In the genomic region with DNA sequence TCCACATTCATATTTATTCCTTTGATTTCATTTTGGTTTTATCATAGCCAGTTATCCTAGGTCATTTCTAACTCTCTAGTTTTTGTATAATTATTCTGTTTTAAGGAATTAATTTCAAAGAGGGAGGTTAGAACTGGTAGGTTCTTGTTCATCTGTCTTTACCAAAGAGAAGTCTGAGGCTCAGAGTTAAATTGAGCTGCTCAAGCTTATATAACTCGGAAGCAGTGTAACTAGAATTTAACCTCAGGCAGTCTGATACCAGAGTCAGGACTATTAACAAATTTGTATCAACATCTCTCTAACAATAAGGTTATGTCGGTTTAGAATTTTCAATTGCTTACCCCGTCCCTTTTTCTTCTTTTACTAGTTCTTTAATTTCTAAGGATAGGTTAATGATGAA, we compare ENCODE assay signal across 19 cellular contexts.
"Had no signal": no experiment of that assay in that cellular context is flagged by ENCODE, and none has a peak within 500 bp of the region (broad histone marks: within the 10 kb centered on the region; RNA-seq: fewer than 3 reads in every experiment).

No MANE protein-coding gene starts in this region.

- DNase-seq: activated CD4-positive, alpha-beta memory T cell treated with anti-CD3 and anti-CD28 coated beads, Interleukin-2, amount 10 ng/mL, durations not matched to agents 7 days and 5 days; activated CD4-positive, alpha-beta T cell treated with anti-CD3 and anti-CD28 coated beads for 36 hours; activated gamma-delta T cell; activated naive CD8-positive, alpha-beta T cell treated with anti-CD3 and anti-CD28 coated beads for 36 hours; activated T-cell treated with anti-CD3 and anti-CD28 coated beads, Interleukin-2, amount 50 U/mL, for 24 hours; aorta; effector CD4-positive, alpha-beta T cell; foreskin fibroblast; glutamatergic neuron; naive B cell; nucleus accumbens; posterior cingulate gyrus; retina; stimulated activated CD4-positive, alpha-beta T cell treated with anti-CD3 and anti-CD28 coated beads, Interleukin-15, amount 100 ng/mL, for 24 hours; stimulated activated CD4-positive, alpha-beta T cell treated with anti-CD3 and anti-CD28 coated beads, Interleukin-4, amount 100 ng/mL, for 1 hour; T-helper 17 cell had no signal

- ATAC-seq: activated CD4-positive, alpha-beta T cell treated with anti-CD3 and anti-CD28 coated beads for 36 hours; T-helper 17 cell had no signal

- H3K27me3 Mint-ChIP-seq: activated CD4-positive, alpha-beta memory T cell treated with anti-CD3 and anti-CD28 coated beads, Interleukin-2, amount 10 ng/mL, durations not matched to agents 7 days and 5 days; activated CD4-positive, alpha-beta T cell treated with anti-CD3 and anti-CD28 coated beads for 36 hours; activated naive CD8-positive, alpha-beta T cell treated with anti-CD3 and anti-CD28 coated beads for 36 hours; activated T-cell treated with anti-CD3 and anti-CD28 coated beads, Interleukin-2, amount 50 U/mL, for 24 hours; naive B cell; stimulated activated naive CD8-positive, alpha-beta T cell treated with anti-CD3 and anti-CD28 coated beads, Interleukin-15, Interleukin-2, amounts not matched to agents 100 ng/mL and 50 ng/mL, for 24 hours; T-helper 17 cell; type B pancreatic cell had no signal

- H3K4me3 ChIP-seq: lung had no signal

- H3K9me3 Mint-ChIP-seq: activated CD4-positive, alpha-beta memory T cell treated with anti-CD3 and anti-CD28 coated beads, Interleukin-2, amount 10 ng/mL, durations not matched to agents 7 days and 5 days; activated naive CD8-positive, alpha-beta T cell treated with anti-CD3 and anti-CD28 coated beads for 36 hours; activated T-cell treated with anti-CD3 and anti-CD28 coated beads, Interleukin-2, amount 50 U/mL, for 24 hours had no signal

- H3K4me3 Mint-ChIP-seq: activated CD4-positive, alpha-beta memory T cell treated with anti-CD3 and anti-CD28 coated beads, Interleukin-2, amount 10 ng/mL, durations not matched to agents 7 days and 5 days; activated CD4-positive, alpha-beta T cell treated with anti-CD3 and anti-CD28 coated beads for 36 hours; activated naive CD8-positive, alpha-beta T cell treated with anti-CD3 and anti-CD28 coated beads for 36 hours; activated T-cell treated with anti-CD3 and anti-CD28 coated beads, Interleukin-2, amount 50 U/mL, for 24 hours; stimulated activated naive CD8-positive, alpha-beta T cell treated with anti-CD3 and anti-CD28 coated beads, Interleukin-15, Interleukin-2, amounts not matched to agents 100 ng/mL and 50 ng/mL, for 24 hours; type B pancreatic cell had no signal

- H3K27ac Mint-ChIP-seq: activated CD4-positive, alpha-beta memory T cell treated with anti-CD3 and anti-CD28 coated beads, Interleukin-2, amount 10 ng/mL, durations not matched to agents 7 days and 5 days; activated CD4-positive, alpha-beta T cell treated with anti-CD3 and anti-CD28 coated beads for 36 hours; activated T-cell treated with anti-CD3 and anti-CD28 coated beads, Interleukin-2, amount 50 U/mL, for 24 hours; T-helper 17 cell had no signal

- H3K36me3 Mint-ChIP-seq: naive B cell, type B pancreatic cell had no signal
